8 cellular contexts compared by ENCODE assay signal in genomic region chr9:136328622-136329041, GRCh38. TPM values are rescaled to one million over a fixed set of nuclear protein-coding genes. Genes with fewer than 3 reads are reported as not detected.
A peak's percentile ranks its signal among the peaks of the same experiment; 100 is the strongest.
DNase-seq lines count a peak whose midpoint lies in the region; ATAC-seq and TF ChIP-seq lines count a peak whose summit lies in the region.

No MANE protein-coding gene starts in this region.

- no peak for TF ChIP-seq POLR2A in uterus (IDR thresholded peaks at IDR 0.05)

- H3K27ac ChIP-seq in lung (ENCODE audit: low read depth in 1 of 2, low read length in 1 of 2) (peak overlapping the region; percentile 28 to 41), uterus (peak overlapping the region; percentile 56 to 86)

- WGBS in lung, 2 donors, result 12 to 23% methylated on average over 15 of the region's 15 CpGs

- intact Hi-C loops in uterus (cut with DNase I; ENCODE audit: low total_unique reads), result no loop called here

- H3K4me3 Mint-ChIP-seq in activated naive CD4-positive, alpha-beta T cell treated with anti-CD3 and anti-CD28 coated beads, Interleukin-2, amount 10 ng/mL, durations not matched to agents 7 days and 5 days, result peak overlapping the region; percentile 58
- peak overlapping the region; percentile 8 for H3K4me3 Mint-ChIP-seq in central memory CD8-positive, alpha-beta T cell

- H3K36me3 ChIP-seq in lung (ENCODE audit: control insufficient read depth in 2 of 2, insufficient read depth in 2 of 2, low read length in 2 of 2) (peaks cover 0 to 4% of the 10 kb centered on the region in 2 donors), uterus (no peaks in the 10 kb centered on the region)

- peaks cover 38% of the 10 kb centered on the region for H3K27me3 Mint-ChIP-seq in activated naive CD4-positive, alpha-beta T cell treated with anti-CD3 and anti-CD28 coated beads, Interleukin-2, amount 10 ng/mL, durations not matched to agents 7 days and 5 days
- peaks cover 7% of the 10 kb centered on the region for H3K27me3 Mint-ChIP-seq in central memory CD8-positive, alpha-beta T cell

- H3K27me3 ChIP-seq in lung (ENCODE audit: control insufficient read depth, insufficient read depth) (no peaks in the 10 kb centered on the region), uterus (no peaks in the 10 kb centered on the region)

- ATAC-seq in central memory CD8-positive, alpha-beta T cell (replicated peaks; ENCODE audit: extremely low read depth, poor library complexity, severe bottlenecking), result no peak
- ATAC-seq in lung (ENCODE audit: insufficient read depth, low FRiP score) (no peak), GM21390 (IDR thresholded peaks at IDR 0.05; ENCODE audit: unreplicated experiment) (no peak), GM21515 (IDR thresholded peaks at IDR 0.05; ENCODE audit: unreplicated experiment) (no peak)

- H3K27ac Mint-ChIP-seq in activated naive CD4-positive, alpha-beta T cell treated with anti-CD3 and anti-CD28 coated beads, Interleukin-2, amount 10 ng/mL, durations not matched to agents 7 days and 5 days, result no peak overlapping the region
- no peak overlapping the region for H3K27ac Mint-ChIP-seq in central memory CD8-positive, alpha-beta T cell (ENCODE audit: low read depth)

- peaks cover 10 to 28% of the 10 kb centered on the region in 2 donors for H3K4me1 ChIP-seq in lung (ENCODE audit: control insufficient read depth in 2 of 2, insufficient read depth in 2 of 2, low read length in 2 of 2)
- H3K4me1 ChIP-seq in uterus, result peaks cover 0 to 30% of the 10 kb centered on the region in 2 donors

- H3K4me3 ChIP-seq in lung (peak overlapping the region; percentile 1), uterus (peak overlapping the region; percentile 57 to 88)

- no peak for TF ChIP-seq CTCF in lung (IDR thresholded peaks at IDR 0.05; ENCODE audit: control extremely low read depth, extremely low read depth)
- TF ChIP-seq CTCF in uterus (IDR thresholded peaks at IDR 0.05), result no peak

- CTCF ChIA-PET in activated naive CD4-positive, alpha-beta T cell treated with anti-CD3 and anti-CD28 coated beads, Interleukin-2, amount 10 ng/mL, durations not matched to agents 7 days and 5 days (lab: Charles Lee), result interaction anchor here (1.0 kb wide), 1 partner anchor 17 kb away, joined by 3 read pairs; no protein-coding TSS in a partner anchor

- no peaks in the 10 kb centered on the region for H3K9me3 Mint-ChIP-seq in activated naive CD4-positive, alpha-beta T cell treated with anti-CD3 and anti-CD28 coated beads, Interleukin-2, amount 10 ng/mL, durations not matched to agents 7 days and 5 days
- no peaks in the 10 kb centered on the region for H3K9me3 Mint-ChIP-seq in central memory CD8-positive, alpha-beta T cell

- H3K9me3 ChIP-seq in lung (ENCODE audit: control insufficient read depth in 2 of 2, insufficient read depth in 1 of 2, low read length in 1 of 2) (no peaks in the 10 kb centered on the region), uterus (no peaks in the 10 kb centered on the region)

- no peaks in the 10 kb centered on the region for H3K36me3 Mint-ChIP-seq in activated naive CD4-positive, alpha-beta T cell treated with anti-CD3 and anti-CD28 coated beads, Interleukin-2, amount 10 ng/mL, durations not matched to agents 7 days and 5 days
- no peaks in the 10 kb centered on the region for H3K36me3 Mint-ChIP-seq in central memory CD8-positive, alpha-beta T cell (ENCODE audit: insufficient read depth)

- peaks cover 2% of the 10 kb centered on the region for H3K4me1 Mint-ChIP-seq in activated naive CD4-positive, alpha-beta T cell treated with anti-CD3 and anti-CD28 coated beads, Interleukin-2, amount 10 ng/mL, durations not matched to agents 7 days and 5 days
- no peaks in the 10 kb centered on the region for H3K4me1 Mint-ChIP-seq in central memory CD8-positive, alpha-beta T cell

- no peak for DNase-seq in activated naive CD4-positive, alpha-beta T cell treated with anti-CD3 and anti-CD28 coated beads, Interleukin-2, amount 10 ng/mL, durations not matched to agents 7 days and 5 days
- DNase-seq in activated naive CD4-positive, alpha-beta T cell treated with anti-CD3 and anti-CD28 coated beads, Interleukin-2, amount 50 U/mL, for 16 hours, result no peak
- no peak for DNase-seq in central memory CD8-positive, alpha-beta T cell (ENCODE audit: low spot score in 2 of 2)
- DNase-seq in lung (ENCODE audit: low spot score), result no peak
- DNase-seq in uterus, result peak in 1 of 2 donors; percentile 61
- DNase-seq in SIG-M5 treated with dmso at 0.1 percent for 504 hours (lab: John Stamatoyannopoulos, UW; ENCODE audit: unreplicated experiment), result no peak

RNA-seq across cellular contexts. Expression of gene GPSM1, which starts 1.3 kb away (rescaled TPM):
- total RNA-seq in lung, result 10 to 100 TPM; 28.5 to 41.6 TPM
- 10 to 100 TPM; 12.6 to 16.8 TPM for polyA plus RNA-seq in lung
- 10 to 100 TPM in 2 of 4 donors, 1 to 10 TPM in 2; 4.4 to 43.6 (median 24.1) TPM for total RNA-seq in uterus

RNA-seq across cellular contexts. Expression of gene CCDC187, which starts 24.7 kb away (rescaled TPM):
- 10 to 100 TPM; 11.4 to 16.8 TPM for total RNA-seq in lung
- 1 to 10 TPM; 2.0 to 2.1 TPM for polyA plus RNA-seq in lung
- total RNA-seq in uterus, result 1 to 10 TPM in 2 of 4 donors, under 1 TPM in 2; 0.27 to 5.1 (median 2.2) TPM

RNA-seq across cellular contexts. Expression of gene DNLZ, which starts 34.9 kb away (rescaled TPM):
- 10 to 100 TPM in 1 of 2 donors, 1 to 10 TPM in 1; 7.7 to 34.3 TPM for total RNA-seq in lung
- 10 to 100 TPM; 13.1 to 20.6 TPM for polyA plus RNA-seq in lung
- 10 to 100 TPM in 3 of 4 donors, 1 to 10 TPM in 1; 6.8 to 29.4 (median 27.3) TPM for total RNA-seq in uterus

RNA-seq across cellular contexts. Expression of gene CARD9, which starts 44.8 kb away (rescaled TPM):
- total RNA-seq in lung, result 10 to 100 TPM in 1 of 2 donors, 1 to 10 TPM in 1; 3.8 to 15.2 TPM
- polyA plus RNA-seq in lung, result 10 to 100 TPM in 1 of 2 donors, 1 to 10 TPM in 1; 7.9 to 16.0 TPM
- 10 to 100 TPM in 1 of 4 donors, 1 to 10 TPM in 2, under 1 TPM in 1; under 0.01 to 10.6 (median 2.5) TPM for total RNA-seq in uterus
